ENCODE assay signal across 10 cellular contexts in genomic region chr1:64896546-64896945, GRCh38.
DNase-seq lines count a peak whose midpoint lies in the region; ATAC-seq and TF ChIP-seq lines count a peak whose summit lies in the region.
"Had no signal": no experiment of that assay in that cellular context is flagged by ENCODE, and none has a peak within 500 bp of the region (broad histone marks: within the 10 kb centered on the region; RNA-seq: fewer than 3 reads in every experiment).

No MANE protein-coding gene starts in this region.

- H3K9me3 Mint-ChIP-seq in activated B cell treated with CpG ODN at 0.5 μM for 24 hours (no peaks in the 10 kb centered on the region), immature natural killer cell (no peaks in the 10 kb centered on the region)

- H3K4me1 Mint-ChIP-seq in activated B cell treated with CpG ODN at 0.5 μM for 24 hours (peaks cover 97% of the 10 kb centered on the region), immature natural killer cell (peaks cover 98 to 100% of the 10 kb centered on the region in 2 donors)

- H3K9ac ChIP-seq in subcutaneous abdominal adipose tissue (ENCODE audit: low read length in 5 of 5), result no peak overlapping the region
- H3K9ac ChIP-seq: GM23248 had no signal

- no peaks in the 10 kb centered on the region for H3K36me3 ChIP-seq in subcutaneous abdominal adipose tissue (ENCODE audit: control insufficient read depth in 5 of 5, insufficient read depth in 5 of 5, low read length in 5 of 5)

- CTCF ChIA-PET in activated B cell treated with CpG ODN at 0.5 μM for 24 hours (lab: Charles Lee), result no interaction called here

- H3K4me3 Mint-ChIP-seq in activated B cell treated with CpG ODN at 0.5 μM for 24 hours (peak overlapping the region; percentile 25), immature natural killer cell (peak overlapping the region; percentile 74 to 81 (median 79))

- H3K27me3 ChIP-seq in subcutaneous abdominal adipose tissue (ENCODE audit: control insufficient read depth in 5 of 5, insufficient read depth in 4 of 5, low read length in 5 of 5), result no peaks in the 10 kb centered on the region

- no peaks in the 10 kb centered on the region for H3K36me3 Mint-ChIP-seq in activated B cell treated with CpG ODN at 0.5 μM for 24 hours (ENCODE audit: low read depth)
- peaks cover 0 to 3% (median 0%) of the 10 kb centered on the region in 3 donors for H3K36me3 Mint-ChIP-seq in immature natural killer cell

- H3K27ac ChIP-seq in subcutaneous abdominal adipose tissue (ENCODE audit: low read depth, low read length), result peak overlapping the region; percentile 18
- H3K27ac ChIP-seq: GM23248 had no signal

- no peaks in the 10 kb centered on the region for H3K27me3 Mint-ChIP-seq in activated B cell treated with CpG ODN at 0.5 μM for 24 hours
- peaks cover 3 to 10% (median 8%) of the 10 kb centered on the region in 3 donors for H3K27me3 Mint-ChIP-seq in immature natural killer cell (ENCODE audit: low read depth in 3 of 3)

- peaks cover 12 to 47% (median 43%) of the 10 kb centered on the region in 5 donors for H3K4me1 ChIP-seq in subcutaneous abdominal adipose tissue (ENCODE audit: control insufficient read depth in 5 of 5, insufficient read depth in 5 of 5, low read length in 5 of 5)

- POLR2A ChIA-PET in activated B cell treated with CpG ODN at 0.5 μM for 24 hours (lab: Charles Lee), result interaction anchor here (1.9 kb wide), 1 partner anchor 69 kb away, joined by 10 read pairs; the partner anchor contains the start of gene JAK1

- H3K9me3 ChIP-seq in subcutaneous abdominal adipose tissue (ENCODE audit: control insufficient read depth in 5 of 5, low read length in 5 of 5), result no peaks in the 10 kb centered on the region

- ATAC-seq in activated B cell treated with CpG ODN at 0.5 μM for 24 hours (ENCODE audit: low read depth) (no peak), HG02970 (IDR thresholded peaks at IDR 0.05; ENCODE audit: low FRiP score, unreplicated experiment) (no peak), GM19351 (IDR thresholded peaks at IDR 0.05; ENCODE audit: unreplicated experiment) (no peak)

- H3K27ac Mint-ChIP-seq in activated B cell treated with CpG ODN at 0.5 μM for 24 hours, result peak overlapping the region; percentile 51
- H3K27ac Mint-ChIP-seq in immature natural killer cell, result peak overlapping the region; percentile 76 to 94 (median 88)

- peak; percentile 24 for DNase-seq in HK-2 (ENCODE audit: unreplicated experiment)
- DNase-seq in activated B cell treated with CpG ODN at 0.5 μM for 24 hours, result no peak
- no peak for DNase-seq in immature natural killer cell
- DNase-seq in GM10266 (ENCODE audit: extremely low spot score), result no peak
- DNase-seq: GM23248, Kasumi-1, NCI-H187 had no signal

- TF ChIP-seq CTCF in activated B cell treated with CpG ODN at 0.5 μM for 24 hours (IDR thresholded peaks at IDR 0.05) (no peak), GM10266 (IDR thresholded peaks at IDR 0.05; ENCODE audit: control insufficient read depth, insufficient read depth, low read depth, missing control alignments) (no peak)

- intact Hi-C loops in activated B cell treated with CpG ODN at 0.5 μM for 24 hours (cut with micrococcal nuclease), result loop anchor here (5.0 kb wide), 1 partner anchor 36 kb away; no protein-coding TSS in a partner anchor

- no peak overlapping the region for H3K4me3 ChIP-seq in subcutaneous abdominal adipose tissue (ENCODE audit: low read depth in 1 of 5, low read length in 5 of 5)
- H3K4me3 ChIP-seq: GM23248 had no signal
